In the genomic region with DNA sequence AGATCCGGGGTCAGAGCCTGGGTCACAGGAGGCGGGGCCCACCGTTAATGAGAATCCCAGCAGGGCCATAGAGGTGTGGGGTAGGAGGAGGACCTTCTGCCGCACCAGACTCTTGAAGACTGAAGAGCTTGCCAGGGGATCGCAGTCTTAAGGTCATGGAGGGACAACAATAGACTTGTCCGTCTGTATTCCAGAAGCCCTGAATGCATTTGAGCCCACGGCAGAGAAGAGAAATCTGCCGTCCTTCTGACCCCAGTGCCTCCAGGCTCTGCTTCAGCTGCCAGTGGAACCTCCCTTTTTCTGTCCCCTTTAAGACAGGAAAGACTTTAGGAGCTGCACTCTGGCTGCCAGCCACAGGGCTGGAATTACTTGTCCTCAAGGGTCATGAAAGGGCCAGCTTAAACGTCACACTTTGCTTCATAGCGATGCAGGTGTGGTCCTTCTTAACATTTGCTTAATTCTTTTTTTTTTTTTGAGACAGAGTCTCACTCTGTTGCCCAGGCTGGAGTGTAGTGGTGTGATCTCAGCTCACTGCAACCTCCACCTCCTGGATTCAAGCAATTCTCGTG, we compare ENCODE assay signal across 11 cellular contexts. TPM values are rescaled to one million over a fixed set of nuclear protein-coding genes. Genes with fewer than 3 reads are reported as not detected.
A peak's percentile ranks its signal among the peaks of the same experiment; 100 is the strongest.
DNase-seq lines count a peak whose midpoint lies in the region; ATAC-seq and TF ChIP-seq lines count a peak whose summit lies in the region.
"Had no signal": no experiment of that assay in that cellular context is flagged by ENCODE, and none has a peak within 500 bp of the region (broad histone marks: within the 10 kb centered on the region; RNA-seq: fewer than 3 reads in every experiment).

No MANE protein-coding gene starts in this region.

- peaks cover 0 to 56% of the 10 kb centered on the region in 2 donors for H3K36me3 ChIP-seq in left lung
- H3K36me3 ChIP-seq in stomach = peaks cover 13 to 78% (median 64%) of the 10 kb centered on the region in 4 donors

- peaks cover 8% of the 10 kb centered on the region for H3K27me3 Mint-ChIP-seq in HFFc6 (ENCODE audit: insufficient read depth)
- H3K27me3 Mint-ChIP-seq: stimulated activated naive CD8-positive, alpha-beta T cell treated with anti-CD3 and anti-CD28 coated beads, Interleukin-15, Interleukin-2, amounts not matched to agents 100 ng/mL and 50 ng/mL, for 24 hours had no signal

- peak; percentile 69 for DNase-seq in LNCaP clone FGC (ENCODE audit: low read depth)
- peak; percentile 47 for DNase-seq in dermis blood vessel endothelial cell
- DNase-seq in left lung = peak in 1 of 2 donors; percentile 81
- DNase-seq in stomach = peak; percentile 66
- DNase-seq in cerebellar nuclear complex (lab: John Stamatoyannopoulos, UW) = no peak
- no peak for DNase-seq in HFFc6
- no peak for DNase-seq in GM19238 (ENCODE audit: insufficient read length, low spot score)
- DNase-seq: MV-4-11, NCI-H446 treated with DMSO at 0.1 percent for 48 hours had no signal

- H3K9me3 ChIP-seq in left lung (no peaks in the 10 kb centered on the region), stomach (no peaks in the 10 kb centered on the region)

- ATAC-seq in left lung (peak; percentile 79), HG03097 (IDR thresholded peaks at IDR 0.05; ENCODE audit: low FRiP score, unreplicated experiment) (no peak)

- WGBS in stomach, 5 donors = 41 to 62% (median 49%) methylated on average over 11 of the region's 11 CpGs

- H3K27ac Mint-ChIP-seq in HFFc6 = no peak overlapping the region
- H3K27ac Mint-ChIP-seq: stimulated activated naive CD8-positive, alpha-beta T cell treated with anti-CD3 and anti-CD28 coated beads, Interleukin-15, Interleukin-2, amounts not matched to agents 100 ng/mL and 50 ng/mL, for 24 hours had no signal

- no peak for TF ChIP-seq POLR2A in stomach (IDR thresholded peaks at IDR 0.05)

- H3K4me1 Mint-ChIP-seq in HFFc6 (ENCODE audit: low read depth) = peaks cover 54% of the 10 kb centered on the region

- H3K4me1 ChIP-seq in left lung (peaks cover 15 to 38% of the 10 kb centered on the region in 2 donors), stomach (peaks cover 14 to 53% (median 19%) of the 10 kb centered on the region in 4 donors)

- H3K27ac ChIP-seq in left lung = peak overlapping the region in 1 of 2 donors; percentile 37
- peak overlapping the region in 4 of 5 donors; percentile 10 to 48 (median 33) for H3K27ac ChIP-seq in stomach

- no peak overlapping the region for H3K4me3 Mint-ChIP-seq in HFFc6
- H3K4me3 Mint-ChIP-seq: stimulated activated naive CD8-positive, alpha-beta T cell treated with anti-CD3 and anti-CD28 coated beads, Interleukin-15, Interleukin-2, amounts not matched to agents 100 ng/mL and 50 ng/mL, for 24 hours had no signal

- H3K9me3 Mint-ChIP-seq in HFFc6 = no peaks in the 10 kb centered on the region
- H3K9me3 Mint-ChIP-seq: stimulated activated naive CD8-positive, alpha-beta T cell treated with anti-CD3 and anti-CD28 coated beads, Interleukin-15, Interleukin-2, amounts not matched to agents 100 ng/mL and 50 ng/mL, for 24 hours had no signal

- TF ChIP-seq CTCF in LNCaP clone FGC (IDR thresholded peaks at IDR 0.05; ENCODE audit: control insufficient read depth, extremely low read depth, insufficient read depth) = no peak
- TF ChIP-seq CTCF in left lung (IDR thresholded peaks at IDR 0.05) = no peak
- no peak for TF ChIP-seq CTCF in stomach (IDR thresholded peaks at IDR 0.05)
- TF ChIP-seq CTCF in HFFc6 (IDR thresholded peaks at IDR 0.05) = no peak

- H3K27me3 ChIP-seq in left lung (no peaks in the 10 kb centered on the region), stomach (no peaks in the 10 kb centered on the region)

- TF ChIP-seq EP300 in stomach (IDR thresholded peaks at IDR 0.05) = no peak

- no peak overlapping the region for H3K4me3 ChIP-seq in LNCaP clone FGC (ENCODE audit: low read depth, low read length)
- no peak overlapping the region for H3K4me3 ChIP-seq in left lung
- no peak overlapping the region for H3K4me3 ChIP-seq in stomach

- intact Hi-C loops in left lung (cut with DNase I) = no loop called here
- intact Hi-C loops in stomach (cut with DNase I; ENCODE audit: low total_unique reads) = no loop called here

- peaks cover 36% of the 10 kb centered on the region for H3K36me3 Mint-ChIP-seq in HFFc6 (ENCODE audit: low read depth)

RNA-seq across cellular contexts. Expression of gene ST3GAL4, which starts 15.5 kb away (rescaled TPM):
- 15.8 and 16.1 TPM in 2 replicates for total RNA-seq in dermis blood vessel endothelial cell
- total RNA-seq in left lung = 10 to 100 TPM; 33.1 to 35.9 TPM
- total RNA-seq in stomach = 10 to 100 TPM in 3 of 5 donors, 1 to 10 TPM in 1, not detected in 1; 9.9 to 31.0 (median 18.4) TPM
- 10 to 100 TPM; 12.5 to 26.0 (median 15.7) TPM for polyA plus RNA-seq in stomach
- total RNA-seq in HFFc6 (2021; fragmentation: NEBNext Ultra II Directional; extraction: Animal tissue kit (Norgen Biotek cat#: 25700)) = 10 to 100 TPM; 25.9 to 34.6 (median 30.0) TPM

RNA-seq across cellular contexts. Expression of gene DCPS, which starts 36.1 kb away (rescaled TPM):
- 6.6 and 11.4 TPM in 2 replicates for total RNA-seq in dermis blood vessel endothelial cell
- total RNA-seq in left lung = 10 to 100 TPM; 16.4 to 18.0 TPM
- 10 to 100 TPM in 2 of 5 donors, 1 to 10 TPM in 3; 1.8 to 60.3 (median 5.9) TPM for total RNA-seq in stomach
- polyA plus RNA-seq in stomach = 10 to 100 TPM; 10.5 to 21.2 (median 14.7) TPM
- 10 to 100 TPM; 19.0 to 26.6 (median 24.3) TPM for total RNA-seq in HFFc6 (2021; fragmentation: NEBNext Ultra II Directional; extraction: Animal tissue kit (Norgen Biotek cat#: 25700))

RNA-seq across cellular contexts. Expression of gene TIRAP, which starts 57.1 kb away (rescaled TPM):
- total RNA-seq in dermis blood vessel endothelial cell (5.1 and 6.8 TPM in 2 replicates), left lung (10 to 100 TPM in 1 of 2 donors, 1 to 10 TPM in 1; 8.5 to 15.4 TPM), stomach (10 to 100 TPM in 3 of 5 donors, 1 to 10 TPM in 2; 5.1 to 86.2 (median 15.6) TPM)
- polyA plus RNA-seq in stomach = 1 to 10 TPM; 3.7 to 6.6 (median 5.2) TPM
- 1 to 10 TPM; 7.6 to 9.7 (median 8.2) TPM for total RNA-seq in HFFc6 (2021; fragmentation: NEBNext Ultra II Directional; extraction: Animal tissue kit (Norgen Biotek cat#: 25700))

Comparison
In these comparisons a context has a peak if more than half of its experiments do, and no peak if none do; other contexts are left out.
1. DNase-seq: peak in LNCaP clone FGC (single experiment), dermis blood vessel endothelial cell (single experiment) and stomach (single experiment); none in cerebellar nuclear complex (0 of 2), HFFc6 (single experiment) and GM19238 (single experiment).